Comparison of ENCODE assay signal across 12 cellular contexts in the genomic region with DNA sequence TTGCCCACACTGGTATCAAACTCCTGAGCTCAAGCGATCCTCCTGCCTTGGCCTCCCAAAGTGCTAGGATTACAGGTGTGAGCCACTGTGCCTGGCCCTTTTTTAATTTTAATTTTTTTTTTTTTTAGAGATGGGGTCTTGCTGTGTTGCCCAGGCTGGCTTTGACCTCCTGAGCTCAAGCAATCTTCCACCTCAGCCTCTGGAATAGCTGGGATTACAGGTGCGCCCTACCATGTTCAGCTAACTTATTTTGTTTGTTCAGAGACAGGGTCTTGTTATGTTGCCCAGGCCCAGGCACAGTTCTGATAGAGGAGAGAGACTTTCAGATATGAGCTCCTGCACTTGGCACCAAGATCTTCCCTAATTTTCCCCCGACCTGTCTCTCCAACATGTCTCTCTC. TPM values are rescaled to one million over a fixed set of nuclear protein-coding genes. Genes with fewer than 3 reads are reported as not detected.
"Had no signal": no experiment of that assay in that cellular context is flagged by ENCODE, and none has a peak within 500 bp of the region (broad histone marks: within the 10 kb centered on the region; RNA-seq: fewer than 3 reads in every experiment).

No MANE protein-coding gene starts in this region.

- H3K36me3 ChIP-seq: HAP-1 had no signal

- H3K4me2 ChIP-seq: GM23338 had no signal

- DNase-seq: GM23248, GOT3, H7, H9, HCEC 1CT, HFFc6 had no signal

- H3K9me3 ChIP-seq: HAP-1 had no signal

- FAIRE-seq: H1, H54 had no signal

- H3K27ac ChIP-seq: GM23248 had no signal

- H2AFZ ChIP-seq: GM23248, GM23338 had no signal

- H3K27ac Mint-ChIP-seq: GM23338, H9, HFFc6 had no signal

- H3K9ac ChIP-seq: GM23248 had no signal

- H3K9me3 Mint-ChIP-seq: GM23338, H9, HFFc6 had no signal

- ATAC-seq: GM23338, HCT116 had no signal

- H3K4me3 Mint-ChIP-seq: GM23338, H9, HFFc6 had no signal

- H3K4me3 ChIP-seq: GM23248, GM23338, HAP-1 had no signal

RNA-seq across cellular contexts. Expression of a gene that starts 8.1 kb away (rescaled TPM):
- total RNA-seq: GM23248, GM23338, H1, H4, HFFc6 had no signal
- polyA plus RNA-seq: GM23248 had no signal

RNA-seq across cellular contexts. Expression of a gene that starts 10.5 kb away (rescaled TPM):
- total RNA-seq: GM23248, H1, H4, H7, H9, HFFc6 had no signal
- polyA plus RNA-seq: GM23248, GM23338, H1 had no signal

RNA-seq across cellular contexts. Expression of a gene that starts 16.2 kb away (rescaled TPM):
- total RNA-seq: GM23338 had no signal
- polyA plus RNA-seq: GM23338 had no signal

RNA-seq across cellular contexts. Expression of a gene that starts 18.4 kb away (rescaled TPM):
- total RNA-seq: GM23248, GM23338, H1, H4, H7, H9, HFFc6 had no signal
- polyA plus RNA-seq: GM23248, GM23338, H1 had no signal
